ENCODE assay signal across 34 cellular contexts in genomic region chr2:241907171-241907570, GRCh38. TPM values are rescaled to one million over a fixed set of nuclear protein-coding genes. Genes with fewer than 3 reads are reported as not detected.
DNase-seq lines count a peak whose midpoint lies in the region; ATAC-seq, FAIRE-seq and TF ChIP-seq lines count a peak whose summit lies in the region.
"Had no signal": no experiment of that assay in that cellular context is flagged by ENCODE, and none has a peak within 500 bp of the region (broad histone marks: within the 10 kb centered on the region; RNA-seq: fewer than 3 reads in every experiment).

No MANE protein-coding gene starts in this region.

- peak overlapping the region; percentile 66 for H3K23ac ChIP-seq in mesendoderm (ENCODE audit: low read length)

- H3K36me3 ChIP-seq in mesendoderm (ENCODE audit: control insufficient read depth, insufficient read depth, low read length) (no peaks in the 10 kb centered on the region), kidney (ENCODE audit: control insufficient read depth in 1 of 2, insufficient read depth in 2 of 2, low read length in 2 of 2) (no peaks in the 10 kb centered on the region)
- H3K36me3 ChIP-seq: right lobe of liver, SJSA1, vagina had no signal

- no peaks in the 10 kb centered on the region for H3K27me3 ChIP-seq in mesendoderm (ENCODE audit: insufficient read depth, low read length, poor library complexity)
- H3K27me3 ChIP-seq: right lobe of liver, vagina had no signal

- no peak overlapping the region for H3K4ac ChIP-seq in mesendoderm (ENCODE audit: low read depth, low read length)

- no peak overlapping the region for H3K27ac ChIP-seq in mesendoderm (ENCODE audit: low read depth, low read length)
- H3K27ac ChIP-seq in kidney (ENCODE audit: low read depth in 2 of 2, low read length in 2 of 2): no peak overlapping the region
- H3K27ac ChIP-seq: HL-60, right lobe of liver, SJSA1, vagina had no signal

- H3K4me1 ChIP-seq in mesendoderm (ENCODE audit: control insufficient read depth, low read depth, low read length) (no peaks in the 10 kb centered on the region), kidney (ENCODE audit: control insufficient read depth in 1 of 2, insufficient read depth in 1 of 2, low read depth in 1 of 2, low read length in 2 of 2) (no peaks in the 10 kb centered on the region)
- H3K4me1 ChIP-seq: SJSA1 had no signal

- H3K18ac ChIP-seq in mesendoderm (ENCODE audit: low read length): no peak overlapping the region

- no peak overlapping the region for H3K4me3 Mint-ChIP-seq in activated naive CD8-positive, alpha-beta T cell treated with anti-CD3 and anti-CD28 coated beads, Interleukin-2, amount 10 ng/mL, durations not matched to agents 7 days and 5 days
- H3K4me3 Mint-ChIP-seq in activated naive CD8-positive, alpha-beta T cell treated with anti-CD3 and anti-CD28 coated beads, Interleukin-2, amount 50 U/mL, for 24 hours: no peak overlapping the region
- H3K4me3 Mint-ChIP-seq in natural killer cell treated with Interleukin-12 subunit alpha and Interleukin-12 subunit beta and Interleukin-15 and Interleukin-18, amount 100 ng/mL, for 72 hours: no peak overlapping the region
- H3K4me3 Mint-ChIP-seq: activated B cell treated with CpG ODN at 0.5 μM for 24 hours; activated T-helper 17 cell treated with anti-CD3 and anti-CD28 coated beads, Interleukin-2, amount 50 U/mL, for 72 hours; HFFc6; stimulated activated naive B cell treated with anti-CD40 and anti-IgM and Interleukin-4, amounts not matched to agents 10 μg/mL and 1 μg/mL and 100 μg/mL, for 72 hours; T-cell had no signal

- H4K5ac ChIP-seq in mesendoderm (ENCODE audit: low read length): no peak overlapping the region

- H3K4me3 ChIP-seq in mesendoderm (ENCODE audit: low read length): no peak overlapping the region
- no peak overlapping the region for H3K4me3 ChIP-seq in kidney (ENCODE audit: low read length in 2 of 2)
- H3K4me3 ChIP-seq: lung, right lobe of liver, SJSA1, vagina had no signal

- H3K79me1 ChIP-seq in mesendoderm (ENCODE audit: low read length): no peaks in the 10 kb centered on the region

- TF ChIP-seq CTCF in kidney (IDR thresholded peaks at IDR 0.05; ENCODE audit: borderline replicate concordance, extremely low read depth, insufficient read depth): no peak

- no peak overlapping the region for H2BK5ac ChIP-seq in mesendoderm (ENCODE audit: low read length)

- intact Hi-C loops in kidney (cut with DNase I): no loop called here

- peaks cover 15% of the 10 kb centered on the region for H3K36me3 Mint-ChIP-seq in activated naive CD8-positive, alpha-beta T cell treated with anti-CD3 and anti-CD28 coated beads, Interleukin-2, amount 10 ng/mL, durations not matched to agents 7 days and 5 days
- peaks cover 25% of the 10 kb centered on the region for H3K36me3 Mint-ChIP-seq in activated naive CD8-positive, alpha-beta T cell treated with anti-CD3 and anti-CD28 coated beads, Interleukin-2, amount 50 U/mL, for 24 hours (ENCODE audit: low read depth)
- peaks cover 5% of the 10 kb centered on the region for H3K36me3 Mint-ChIP-seq in natural killer cell treated with Interleukin-12 subunit alpha and Interleukin-12 subunit beta and Interleukin-15 and Interleukin-18, amount 100 ng/mL, for 72 hours

- H4K8ac ChIP-seq in mesendoderm (ENCODE audit: low read depth, low read length): no peak overlapping the region

- H3K27me3 Mint-ChIP-seq in activated naive CD8-positive, alpha-beta T cell treated with anti-CD3 and anti-CD28 coated beads, Interleukin-2, amount 10 ng/mL, durations not matched to agents 7 days and 5 days: no peaks in the 10 kb centered on the region
- H3K27me3 Mint-ChIP-seq in activated naive CD8-positive, alpha-beta T cell treated with anti-CD3 and anti-CD28 coated beads, Interleukin-2, amount 50 U/mL, for 24 hours: no peaks in the 10 kb centered on the region
- no peaks in the 10 kb centered on the region for H3K27me3 Mint-ChIP-seq in natural killer cell treated with Interleukin-12 subunit alpha and Interleukin-12 subunit beta and Interleukin-15 and Interleukin-18, amount 100 ng/mL, for 72 hours
- H3K27me3 Mint-ChIP-seq: activated B cell treated with CpG ODN at 0.5 μM for 24 hours; activated T-helper 17 cell treated with anti-CD3 and anti-CD28 coated beads, Interleukin-2, amount 50 U/mL, for 72 hours; stimulated activated naive B cell treated with anti-CD40 and anti-IgM and Interleukin-4, amounts not matched to agents 10 μg/mL and 1 μg/mL and 100 μg/mL, for 72 hours; T-cell had no signal

- peaks cover 4% of the 10 kb centered on the region for H3K9me3 Mint-ChIP-seq in activated naive CD8-positive, alpha-beta T cell treated with anti-CD3 and anti-CD28 coated beads, Interleukin-2, amount 10 ng/mL, durations not matched to agents 7 days and 5 days
- H3K9me3 Mint-ChIP-seq in activated naive CD8-positive, alpha-beta T cell treated with anti-CD3 and anti-CD28 coated beads, Interleukin-2, amount 50 U/mL, for 24 hours: peaks cover 5% of the 10 kb centered on the region
- H3K9me3 Mint-ChIP-seq in natural killer cell treated with Interleukin-12 subunit alpha and Interleukin-12 subunit beta and Interleukin-15 and Interleukin-18, amount 100 ng/mL, for 72 hours: no peaks in the 10 kb centered on the region
- H3K9me3 Mint-ChIP-seq: activated B cell treated with CpG ODN at 0.5 μM for 24 hours; activated T-helper 17 cell treated with anti-CD3 and anti-CD28 coated beads, Interleukin-2, amount 50 U/mL, for 72 hours; T-cell had no signal

- POLR2A ChIA-PET in activated naive CD8-positive, alpha-beta T cell treated with anti-CD3 and anti-CD28 coated beads, Interleukin-2, amount 10 ng/mL, durations not matched to agents 7 days and 5 days (lab: Charles Lee): no interaction called here

- no peaks in the 10 kb centered on the region for H3K9me3 ChIP-seq in kidney (ENCODE audit: control insufficient read depth in 1 of 2, low read length in 2 of 2)
- H3K9me3 ChIP-seq: right lobe of liver, SJSA1, vagina had no signal

- H3K56ac ChIP-seq in mesendoderm (ENCODE audit: low read length): no peak overlapping the region

- peak; percentile 2 for DNase-seq in activated naive CD8-positive, alpha-beta T cell treated with anti-CD3 and anti-CD28 coated beads, Interleukin-2, amount 10 ng/mL, durations not matched to agents 7 days and 5 days
- no peak for DNase-seq in activated naive CD8-positive, alpha-beta T cell treated with anti-CD3 and anti-CD28 coated beads, Interleukin-2, amount 50 U/mL, for 24 hours
- DNase-seq in NCI-H345 treated with DMSO at 0.1 percent for 48 hours (lab: John Stamatoyannopoulos, UW; ENCODE audit: unreplicated experiment) (peak; percentile 74), mesendoderm (no peak), ureter (ENCODE audit: low spot score) (peak; percentile 25), kidney (no peak)
- DNase-seq in natural killer cell treated with Interleukin-12 subunit alpha and Interleukin-12 subunit beta and Interleukin-15 and Interleukin-18, amount 100 ng/mL, for 72 hours (ENCODE audit: low spot score): no peak
- DNase-seq: activated B cell treated with CpG ODN at 0.5 μM for 24 hours; activated CD4-positive, alpha-beta T cell treated with anti-CD3 and anti-CD28 coated beads, Interleukin-2, amount 50 U/mL, for 4 hours; activated CD8-positive, alpha-beta memory T cell treated with anti-CD3 and anti-CD28 coated beads, Interleukin-2, amount 50 U/mL, for 4 hours; activated naive CD4-positive, alpha-beta T cell treated with anti-CD3 and anti-CD28 coated beads, Interleukin-2, amount 50 U/mL, for 16 hours; C1 segment of cervical spinal cord; Calu3; effector CD8-positive, alpha-beta T cell; erythroblast; HFFc6; Karpas-422; NCI-H187 treated with DMSO at 0.1 percent for 48 hours; NCI-H524 treated with DMSO at 0.1 percent for 48 hours; stimulated activated CD4-positive, alpha-beta T cell treated with anti-CD3 and anti-CD28 coated beads, Interleukin-4, amount 100 ng/mL, for 4 hours; stimulated activated naive B cell treated with anti-CD40 and anti-IgM and Interleukin-4, amounts not matched to agents 10 μg/mL and 1 μg/mL and 100 μg/mL, for 72 hours had no signal

- no peak overlapping the region for H3K9ac ChIP-seq in mesendoderm (ENCODE audit: low read length)
- no peak overlapping the region for H3K9ac ChIP-seq in kidney (ENCODE audit: low read length in 2 of 2)

- ATAC-seq in activated naive CD8-positive, alpha-beta T cell treated with anti-CD3 and anti-CD28 coated beads, Interleukin-2, amount 10 ng/mL, durations not matched to agents 7 days and 5 days (ENCODE audit: low read depth): no peak
- no peak for ATAC-seq in activated naive CD8-positive, alpha-beta T cell treated with anti-CD3 and anti-CD28 coated beads, Interleukin-2, amount 50 U/mL, for 24 hours
- no peak for ATAC-seq in natural killer cell treated with Interleukin-12 subunit alpha and Interleukin-12 subunit beta and Interleukin-15 and Interleukin-18, amount 100 ng/mL, for 72 hours
- no peak for ATAC-seq in HG03135 (IDR thresholded peaks at IDR 0.05; ENCODE audit: unreplicated experiment)
- ATAC-seq: activated T-helper 17 cell treated with anti-CD3 and anti-CD28 coated beads, Interleukin-2, amount 50 U/mL, for 72 hours; right lobe of liver; stimulated activated naive B cell treated with anti-CD40 and anti-IgM and Interleukin-4, amounts not matched to agents 10 μg/mL and 1 μg/mL and 100 μg/mL, for 72 hours; T-cell had no signal

- WGBS in mesendoderm (ENCODE audit: extremely low coverage, insufficient coverage, low lambda C conversion rate): no CpG with 5 or more reads among the region's 11 CpGs

- no peak overlapping the region for H3K4me2 ChIP-seq in mesendoderm (ENCODE audit: low read length)

- H3K4me1 Mint-ChIP-seq in activated naive CD8-positive, alpha-beta T cell treated with anti-CD3 and anti-CD28 coated beads, Interleukin-2, amount 10 ng/mL, durations not matched to agents 7 days and 5 days: no peaks in the 10 kb centered on the region
- H3K4me1 Mint-ChIP-seq in activated naive CD8-positive, alpha-beta T cell treated with anti-CD3 and anti-CD28 coated beads, Interleukin-2, amount 50 U/mL, for 24 hours: no peaks in the 10 kb centered on the region
- peaks cover 0 to 4% of the 10 kb centered on the region in 2 donors for H3K4me1 Mint-ChIP-seq in natural killer cell treated with Interleukin-12 subunit alpha and Interleukin-12 subunit beta and Interleukin-15 and Interleukin-18, amount 100 ng/mL, for 72 hours (ENCODE audit: low read depth in 2 of 2)
- H3K4me1 Mint-ChIP-seq: activated T-helper 17 cell treated with anti-CD3 and anti-CD28 coated beads, Interleukin-2, amount 50 U/mL, for 72 hours had no signal

- no peak overlapping the region for H2AK5ac ChIP-seq in mesendoderm (ENCODE audit: low read length)

- H3K27ac Mint-ChIP-seq in activated naive CD8-positive, alpha-beta T cell treated with anti-CD3 and anti-CD28 coated beads, Interleukin-2, amount 10 ng/mL, durations not matched to agents 7 days and 5 days: no peak overlapping the region
- H3K27ac Mint-ChIP-seq in activated naive CD8-positive, alpha-beta T cell treated with anti-CD3 and anti-CD28 coated beads, Interleukin-2, amount 50 U/mL, for 24 hours: no peak overlapping the region
- no peak overlapping the region for H3K27ac Mint-ChIP-seq in natural killer cell treated with Interleukin-12 subunit alpha and Interleukin-12 subunit beta and Interleukin-15 and Interleukin-18, amount 100 ng/mL, for 72 hours
- H3K27ac Mint-ChIP-seq: activated B cell treated with CpG ODN at 0.5 μM for 24 hours; activated T-helper 17 cell treated with anti-CD3 and anti-CD28 coated beads, Interleukin-2, amount 50 U/mL, for 72 hours; HFFc6; progenitor cell of endocrine pancreas; T-cell had no signal

- FAIRE-seq in kidney (lab: Jason Lieb, UNC): no peak
- FAIRE-seq: bronchial epithelial cell, colon had no signal

- H2BK120ac ChIP-seq in mesendoderm (ENCODE audit: low read depth, low read length): no peak overlapping the region

- H3K79me2 ChIP-seq in mesendoderm (ENCODE audit: control insufficient read depth, insufficient read depth, low read length): no peaks in the 10 kb centered on the region

- no peak overlapping the region for H2BK15ac ChIP-seq in mesendoderm (replicated peaks; ENCODE audit: low read depth)

RNA-seq across cellular contexts. Expression of gene RTP5, which starts 37.6 kb away (rescaled TPM):
- under 1 TPM; 0.53 to 0.60 TPM for total RNA-seq in activated naive CD8-positive, alpha-beta T cell treated with anti-CD3 and anti-CD28 coated beads, Interleukin-2, amount 10 ng/mL, durations not matched to agents 7 days and 5 days
- polyA plus RNA-seq in mesendoderm (2013, experiment 1 of 2): not detected
- polyA plus RNA-seq in mesendoderm (2013, experiment 2 of 2): not detected
- total RNA-seq in ureter (0.21 TPM), kidney (0.13 TPM)
- not detected for total RNA-seq in natural killer cell treated with Interleukin-12 subunit alpha and Interleukin-12 subunit beta and Interleukin-15 and Interleukin-18, amount 100 ng/mL, for 72 hours
- not detected for polyA plus RNA-seq in kidney (ENCODE audit: insufficient read depth, low read depth, low replicate concordance)
- total RNA-seq: activated B cell treated with CpG ODN at 0.5 μM for 24 hours, bronchial epithelial cell, Calu3, HFFc6, kidney epithelial cell, progenitor cell of endocrine pancreas, right lobe of liver, SJSA1, vagina had no signal

RNA-seq across cellular contexts. Expression of gene PDCD1, which starts 48.5 kb away (rescaled TPM):
- total RNA-seq in activated naive CD8-positive, alpha-beta T cell treated with anti-CD3 and anti-CD28 coated beads, Interleukin-2, amount 10 ng/mL, durations not matched to agents 7 days and 5 days: 1 to 10 TPM; 5.4 to 6.6 TPM
- 0.87 TPM for polyA plus RNA-seq in mesendoderm (2013, experiment 1 of 2)
- 0.78 TPM for polyA plus RNA-seq in mesendoderm (2013, experiment 2 of 2)
- total RNA-seq in ureter: 0.57 TPM
- total RNA-seq in natural killer cell treated with Interleukin-12 subunit alpha and Interleukin-12 subunit beta and Interleukin-15 and Interleukin-18, amount 100 ng/mL, for 72 hours: under 1 TPM; 0.78 to 0.89 TPM
- 1.6 TPM for total RNA-seq in kidney
- polyA plus RNA-seq in kidney (ENCODE audit: insufficient read depth, low read depth, low replicate concordance): 0.49 TPM
- total RNA-seq: bronchial epithelial cell, Calu3, HFFc6, progenitor cell of endocrine pancreas, SJSA1, temporal lobe had no signal

Comparison
In these comparisons a context has a peak if more than half of its experiments do, and no peak if none do; other contexts are left out.
1. DNase-seq: peak in activated naive CD8-positive, alpha-beta T cell treated with anti-CD3 and anti-CD28 coated beads, Interleukin-2, amount 10 ng/mL, durations not matched to agents 7 days and 5 days (single experiment), NCI-H345 treated with DMSO at 0.1 percent for 48 hours (single experiment) and ureter (single experiment); none in activated naive CD8-positive, alpha-beta T cell treated with anti-CD3 and anti-CD28 coated beads, Interleukin-2, amount 50 U/mL, for 24 hours (single experiment), mesendoderm (single experiment), natural killer cell treated with Interleukin-12 subunit alpha and Interleukin-12 subunit beta and Interleukin-15 and Interleukin-18, amount 100 ng/mL, for 72 hours (single experiment) and kidney (single experiment).